8 cellular contexts compared by ENCODE assay signal in the genomic region with DNA sequence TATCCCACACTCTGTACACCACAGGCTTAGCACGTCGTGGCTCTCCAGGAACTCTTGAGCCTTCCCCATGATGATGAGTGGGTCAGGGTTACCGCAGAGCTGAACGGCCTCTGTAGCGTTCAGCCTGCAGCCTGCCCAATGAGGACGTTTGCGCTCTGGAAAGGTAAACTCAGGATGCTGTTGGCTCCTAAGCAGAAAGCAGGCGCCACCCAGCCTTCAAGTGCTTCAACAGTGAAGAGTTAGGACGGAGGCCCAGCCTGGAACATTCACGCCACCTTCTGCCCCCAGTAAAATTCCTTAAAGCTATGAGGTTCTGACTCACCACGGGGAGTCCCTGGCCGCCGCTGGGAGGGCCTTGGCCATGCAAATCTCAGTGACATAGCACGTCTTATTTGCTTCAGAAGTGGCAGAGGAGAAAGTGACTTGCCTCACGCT.
DNase-seq lines count a peak whose midpoint lies in the region; ATAC-seq lines count a peak whose summit lies in the region.

No MANE protein-coding gene starts in this region.

- no peak overlapping the region for H3K27ac Mint-ChIP-seq in activated naive CD8-positive, alpha-beta T cell treated with anti-CD3 and anti-CD28 coated beads for 36 hours
- H3K27ac Mint-ChIP-seq in stimulated activated effector memory CD8-positive, alpha-beta T cell treated with anti-CD3 and anti-CD28 coated beads, Interleukin-12 subunit alpha, Interleukin-12 subunit beta, amount 100 ng/mL, for 72 hours = no peak overlapping the region

- H3K4me1 Mint-ChIP-seq in activated naive CD8-positive, alpha-beta T cell treated with anti-CD3 and anti-CD28 coated beads for 36 hours = peaks cover 10% of the 10 kb centered on the region
- peaks cover 7% of the 10 kb centered on the region for H3K4me1 Mint-ChIP-seq in stimulated activated effector memory CD8-positive, alpha-beta T cell treated with anti-CD3 and anti-CD28 coated beads, Interleukin-12 subunit alpha, Interleukin-12 subunit beta, amount 100 ng/mL, for 72 hours

- ATAC-seq in GM21619 (IDR thresholded peaks at IDR 0.05; ENCODE audit: unreplicated experiment) (peak; percentile 70), GM21576 (IDR thresholded peaks at IDR 0.05; ENCODE audit: unreplicated experiment) (no peak)
- no peak for ATAC-seq in stimulated activated effector memory CD8-positive, alpha-beta T cell treated with anti-CD3 and anti-CD28 coated beads, Interleukin-12 subunit alpha, Interleukin-12 subunit beta, amount 100 ng/mL, for 72 hours

- DNase-seq in A172 (ENCODE audit: low spot score) (peak; percentile 96), iPS-NIHi11 (ENCODE audit: low spot score) (peak; percentile 74), NCI-H1092 (lab: John Stamatoyannopoulos, UW) (no peak), T-helper 9 cell (no peak)
- peak; percentile 6 for DNase-seq in activated naive CD8-positive, alpha-beta T cell treated with anti-CD3 and anti-CD28 coated beads for 36 hours
- DNase-seq in stimulated activated effector memory CD8-positive, alpha-beta T cell treated with anti-CD3 and anti-CD28 coated beads, Interleukin-12 subunit alpha, Interleukin-12 subunit beta, amount 100 ng/mL, for 72 hours (ENCODE audit: low spot score in 2 of 2) = no peak

- H3K36me3 Mint-ChIP-seq in activated naive CD8-positive, alpha-beta T cell treated with anti-CD3 and anti-CD28 coated beads for 36 hours = peaks cover 6% of the 10 kb centered on the region
- no peaks in the 10 kb centered on the region for H3K36me3 Mint-ChIP-seq in stimulated activated effector memory CD8-positive, alpha-beta T cell treated with anti-CD3 and anti-CD28 coated beads, Interleukin-12 subunit alpha, Interleukin-12 subunit beta, amount 100 ng/mL, for 72 hours

- H3K9me3 Mint-ChIP-seq in activated naive CD8-positive, alpha-beta T cell treated with anti-CD3 and anti-CD28 coated beads for 36 hours = no peaks in the 10 kb centered on the region
- H3K9me3 Mint-ChIP-seq in stimulated activated effector memory CD8-positive, alpha-beta T cell treated with anti-CD3 and anti-CD28 coated beads, Interleukin-12 subunit alpha, Interleukin-12 subunit beta, amount 100 ng/mL, for 72 hours = no peaks in the 10 kb centered on the region

- no peak overlapping the region for H3K4me3 Mint-ChIP-seq in activated naive CD8-positive, alpha-beta T cell treated with anti-CD3 and anti-CD28 coated beads for 36 hours
- H3K4me3 Mint-ChIP-seq in stimulated activated effector memory CD8-positive, alpha-beta T cell treated with anti-CD3 and anti-CD28 coated beads, Interleukin-12 subunit alpha, Interleukin-12 subunit beta, amount 100 ng/mL, for 72 hours = no peak overlapping the region

- no peaks in the 10 kb centered on the region for H3K27me3 Mint-ChIP-seq in activated naive CD8-positive, alpha-beta T cell treated with anti-CD3 and anti-CD28 coated beads for 36 hours

Comparison
In these comparisons a context has a peak if more than half of its experiments do, and no peak if none do; other contexts are left out.
1. DNase-seq: peak in A172 (single experiment), activated naive CD8-positive, alpha-beta T cell treated with anti-CD3 and anti-CD28 coated beads for 36 hours (single experiment) and iPS-NIHi11 (single experiment); none in stimulated activated effector memory CD8-positive, alpha-beta T cell treated with anti-CD3 and anti-CD28 coated beads, Interleukin-12 subunit alpha, Interleukin-12 subunit beta, amount 100 ng/mL, for 72 hours (0 of 2), NCI-H1092 (single experiment) and T-helper 9 cell (single experiment).